In the genomic region with DNA sequence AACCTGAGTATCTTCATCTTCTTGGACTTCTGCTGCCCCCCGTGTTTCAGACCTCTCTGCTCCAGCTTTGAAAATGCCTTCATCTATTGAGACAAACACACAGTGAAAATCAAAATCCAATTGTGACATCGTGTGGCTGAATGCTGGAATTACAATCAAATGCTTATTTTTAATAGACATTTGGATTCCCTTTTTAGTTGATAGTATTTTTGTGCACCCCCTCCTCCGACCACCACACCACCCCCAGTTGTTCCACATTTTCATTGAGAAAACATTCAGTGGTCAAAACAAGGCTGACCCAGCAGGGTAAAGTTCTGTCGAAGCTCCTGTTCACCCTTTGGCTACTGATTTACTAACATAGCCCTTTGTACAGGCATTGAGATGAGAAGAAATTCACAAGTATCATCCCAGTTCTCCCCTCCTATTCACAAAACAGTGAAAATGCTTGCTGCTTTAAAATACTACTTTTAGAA, we compare ENCODE assay signal across 8 cellular contexts.
DNase-seq lines count a peak whose midpoint lies in the region; ATAC-seq and TF ChIP-seq lines count a peak whose summit lies in the region.

No MANE protein-coding gene starts in this region.

- H3K9me3 ChIP-seq in esophagus squamous epithelium (no peaks in the 10 kb centered on the region), trophoblast cell (ENCODE audit: insufficient read depth, low read depth, low read length) (no peaks in the 10 kb centered on the region)

- H2BK120ac ChIP-seq in trophoblast cell (ENCODE audit: insufficient read depth, low read length, poor library complexity): no peak overlapping the region

- ATAC-seq in GM18505 (IDR thresholded peaks at IDR 0.05; ENCODE audit: unreplicated experiment) (peak; percentile 58), GM19397 (IDR thresholded peaks at IDR 0.05; ENCODE audit: unreplicated experiment) (no peak)

- no peak overlapping the region for H2BK5ac ChIP-seq in trophoblast cell (ENCODE audit: low read depth, low read length, poor library complexity)

- H3K27ac ChIP-seq in esophagus squamous epithelium (no peak overlapping the region), trophoblast cell (ENCODE audit: low read depth, low read length) (no peak overlapping the region)

- H3K23ac ChIP-seq in trophoblast cell (ENCODE audit: low read length): no peak overlapping the region

- 5 to 6% methylated on average over 4 of the region's 4 CpGs for WGBS in esophagus squamous epithelium, 2 donors
- WGBS in trophoblast cell (ENCODE audit: extremely low coverage, insufficient coverage, insufficient read length): no CpG with 5 or more reads among the region's 4 CpGs

- no peak overlapping the region for H3K4me2 ChIP-seq in trophoblast cell (ENCODE audit: low read length)

- H2AFZ ChIP-seq in trophoblast cell (ENCODE audit: insufficient read depth, low read length, poor library complexity): no peak overlapping the region

- no peak overlapping the region for H3K9ac ChIP-seq in trophoblast cell (ENCODE audit: low read length)

- no peak overlapping the region for H2BK12ac ChIP-seq in trophoblast cell (ENCODE audit: low read length)

- CTCF ChIA-PET in BJ (lab: Yijun Ruan, JAX): interaction anchor here (0.6 to 1.6 kb wide), 6 partner anchors 9 to 1258 kb away, joined by 3 to 4 read pairs (median 3); no protein-coding TSS in a partner anchor

- no peak overlapping the region for H3K18ac ChIP-seq in trophoblast cell (ENCODE audit: low read length)

- H3K36me3 ChIP-seq in BJ (ENCODE audit: control insufficient read depth, insufficient read depth, low read length) (no peaks in the 10 kb centered on the region), esophagus squamous epithelium (no peaks in the 10 kb centered on the region), trophoblast cell (ENCODE audit: control insufficient read depth in 1 of 2, insufficient read depth in 2 of 2, low read length in 2 of 2) (no peaks in the 10 kb centered on the region)

- DNase-seq in BJ (ENCODE audit: low read depth) (no peak), LNCaP clone FGC (ENCODE audit: low read depth) (no peak), RPMI7951 (ENCODE audit: low read depth) (peak; percentile 35), esophagus squamous epithelium (lab: John Stamatoyannopoulos, UW) (no peak), trophoblast cell (peak; percentile 11 to 67)
- DNase-seq in activated CD8-positive, alpha-beta memory T cell treated with anti-CD3 and anti-CD28 coated beads for 24 hours: no peak

- H3K79me1 ChIP-seq in trophoblast cell (ENCODE audit: low read length): no peaks in the 10 kb centered on the region

- H3K4me3 ChIP-seq in BJ (ENCODE audit: low read depth, low read length) (no peak overlapping the region), LNCaP clone FGC (ENCODE audit: low read depth, low read length) (no peak overlapping the region), esophagus squamous epithelium (no peak overlapping the region), trophoblast cell (ENCODE audit: low read depth, low read length) (no peak overlapping the region)

- no peak overlapping the region for H4K8ac ChIP-seq in trophoblast cell (ENCODE audit: low read depth, low read length)

- H3K4me1 ChIP-seq in esophagus squamous epithelium (no peaks in the 10 kb centered on the region), trophoblast cell (ENCODE audit: control insufficient read depth in 1 of 2, insufficient read depth in 2 of 2, low read length in 2 of 2) (no peaks in the 10 kb centered on the region)

- TF ChIP-seq CTCF in BJ (IDR thresholded peaks at IDR 0.05; ENCODE audit: insufficient read depth, low read depth, low read length) (peak; percentile 49), LNCaP clone FGC (IDR thresholded peaks at IDR 0.05; ENCODE audit: control insufficient read depth, extremely low read depth, insufficient read depth) (peak; percentile 56), esophagus squamous epithelium (IDR thresholded peaks at IDR 0.05) (peak in 5 of 6 experiments; percentile 38 to 56 (median 55))

- POLR2A ChIA-PET in BJ (lab: Charles Lee): no interaction called here

- H4K12ac ChIP-seq in trophoblast cell (ENCODE audit: low read depth, low read length): no peak overlapping the region

- no peaks in the 10 kb centered on the region for H3K27me3 ChIP-seq in BJ (ENCODE audit: control insufficient read depth, insufficient read depth, low read length)
- H3K27me3 ChIP-seq in esophagus squamous epithelium: no peaks in the 10 kb centered on the region
- no peaks in the 10 kb centered on the region for H3K27me3 ChIP-seq in trophoblast cell (ENCODE audit: insufficient read depth, low read length)

- intact Hi-C loops in esophagus squamous epithelium (cut with DNase I): no loop called here

- H4K91ac ChIP-seq in trophoblast cell (ENCODE audit: low read depth, low read length): no peak overlapping the region

- no peak for TF ChIP-seq POLR2A in GM18505 (IDR thresholded peaks at IDR 0.05; ENCODE audit: borderline replicate concordance, extremely low read depth, insufficient read depth, insufficient read length)
- no peak for TF ChIP-seq POLR2A in esophagus squamous epithelium (IDR thresholded peaks at IDR 0.05)

- H3K79me2 ChIP-seq in trophoblast cell (ENCODE audit: control insufficient read depth, insufficient read depth, low read length, poor library complexity): no peaks in the 10 kb centered on the region

- no peak overlapping the region for H3K4ac ChIP-seq in trophoblast cell (ENCODE audit: low read depth, low read length)

- H3K14ac ChIP-seq in trophoblast cell (ENCODE audit: low read length): no peak overlapping the region

- H2AK5ac ChIP-seq in trophoblast cell (ENCODE audit: low read length): no peak overlapping the region

Comparison
In these comparisons a context has a peak if more than half of its experiments do, and no peak if none do; other contexts are left out.
1. DNase-seq: peak in RPMI7951 (single experiment) and trophoblast cell (2 of 2); none in BJ (single experiment), LNCaP clone FGC (single experiment), esophagus squamous epithelium (single experiment) and activated CD8-positive, alpha-beta memory T cell treated with anti-CD3 and anti-CD28 coated beads for 24 hours (single experiment).
2. Peak in every context shown above with its lines, with median percentiles within 50 percentile points of each other: CTCF ChIP-seq.